Comparison of ENCODE assay signal across 26 cellular contexts in the genomic region with DNA sequence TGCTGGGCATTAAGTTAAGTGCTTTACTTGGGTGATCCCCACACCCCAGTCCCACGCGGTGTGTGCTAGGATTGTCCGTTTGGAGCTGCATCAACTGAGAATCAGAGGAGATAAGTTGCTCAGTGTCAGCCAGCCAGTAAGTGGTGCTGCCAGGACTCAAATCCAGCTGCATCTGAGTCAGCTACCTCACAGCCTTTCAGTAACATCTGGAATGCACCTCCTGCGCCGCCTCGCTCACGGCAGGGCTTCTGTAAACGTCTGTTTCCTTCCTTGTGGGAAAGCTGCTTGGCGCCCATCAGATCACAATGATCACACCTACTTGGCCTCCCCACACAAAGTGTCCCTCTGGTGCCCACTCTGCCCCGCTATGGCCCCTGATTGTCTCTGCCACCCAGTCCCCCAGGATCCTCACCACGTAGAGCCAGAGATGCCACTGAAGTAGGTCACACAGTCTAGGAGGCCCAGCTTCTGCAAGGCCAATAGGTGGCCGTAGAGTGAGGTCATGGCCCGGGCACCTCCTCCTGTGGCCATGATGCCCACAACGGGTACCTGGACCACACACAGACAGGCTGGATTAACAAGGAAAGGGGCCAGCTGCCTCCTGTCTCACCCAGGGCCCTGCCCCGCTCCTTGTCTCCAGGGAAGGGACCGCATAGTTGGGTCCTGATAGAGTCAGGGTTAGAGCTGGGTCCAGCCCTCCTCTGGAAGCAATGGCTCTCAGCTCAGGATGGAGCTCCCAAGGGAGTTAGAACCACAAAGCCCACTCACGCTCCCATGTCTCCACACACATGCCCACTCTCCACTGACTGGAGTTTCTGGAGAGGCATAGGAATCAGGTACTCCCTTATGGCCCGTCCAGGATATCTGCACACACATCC. TPM values are rescaled to one million over a fixed set of nuclear protein-coding genes. Genes with fewer than 3 reads are reported as not detected.
A peak's percentile ranks its signal among the peaks of the same experiment; 100 is the strongest.
DNase-seq lines count a peak whose midpoint lies in the region; ATAC-seq, FAIRE-seq and TF ChIP-seq lines count a peak whose summit lies in the region.
"Had no signal": no experiment of that assay in that cellular context is flagged by ENCODE, and none has a peak within 500 bp of the region (broad histone marks: within the 10 kb centered on the region; RNA-seq: fewer than 3 reads in every experiment).

No MANE protein-coding gene starts in this region.

- H2BK20ac ChIP-seq in H1 (ENCODE audit: low read length) = peak overlapping the region; percentile 83

- H3K36me3 ChIP-seq in HUES64 (ENCODE audit: insufficient read depth, low read length) (no peaks in the 10 kb centered on the region), H1 (ENCODE audit: control insufficient read depth in 2 of 4, insufficient read depth in 4 of 4, low read length in 3 of 4) (no peaks in the 10 kb centered on the region), colonic mucosa (no peaks in the 10 kb centered on the region), gastroesophageal sphincter (no peaks in the 10 kb centered on the region)
- H3K36me3 ChIP-seq: SJCRH30 had no signal

- H3K23me2 ChIP-seq in H1 (ENCODE audit: low read depth, low read length) = no peaks in the 10 kb centered on the region; the same call in 1 of the 2 replicates

- H3K27me3 Mint-ChIP-seq in natural killer cell (ENCODE audit: low read depth in 2 of 2) (peaks cover 7 to 9% of the 10 kb centered on the region in 2 donors), CD14-positive monocyte (ENCODE audit: low read depth in 3 of 3) (peaks cover 0 to 8% (median 5%) of the 10 kb centered on the region in 3 donors)
- peaks cover 17% of the 10 kb centered on the region for H3K27me3 Mint-ChIP-seq in stimulated activated naive CD8-positive, alpha-beta T cell treated with anti-CD3 and anti-CD28 coated beads, Interleukin-15, amount 100 ng/mL, for 72 hours
- H3K27me3 Mint-ChIP-seq: stimulated activated naive CD8-positive, alpha-beta T cell treated with anti-CD3 and anti-CD28 coated beads, Interleukin-15, Interleukin-2, amounts not matched to agents 100 ng/mL and 50 ng/mL, for 24 hours had no signal

- H2BK15ac ChIP-seq in H1 (ENCODE audit: low read length) = peak overlapping the region; percentile 65; the same call in 1 of the 2 replicates

- H3K27me3 ChIP-seq in HUES64 (ENCODE audit: insufficient read depth, low read length) = no peaks in the 10 kb centered on the region
- no peaks in the 10 kb centered on the region for H3K27me3 ChIP-seq in H1 (replicated peaks in 1 of 4; ENCODE audit: control insufficient read depth in 3 of 4, extremely low read depth in 1 of 4, insufficient read depth in 3 of 4, low read length in 3 of 4)
- no peaks in the 10 kb centered on the region for H3K27me3 ChIP-seq in colonic mucosa
- H3K27me3 ChIP-seq in gastroesophageal sphincter = peaks cover 43% of the 10 kb centered on the region
- H3K27me3 ChIP-seq: SJCRH30 had no signal

- H4K5ac ChIP-seq in H1 (ENCODE audit: insufficient read length, low read depth, low read length) = no peak overlapping the region

- H3K4me3 Mint-ChIP-seq in natural killer cell (no peak overlapping the region), CD14-positive monocyte (no peak overlapping the region)
- no peak overlapping the region for H3K4me3 Mint-ChIP-seq in stimulated activated naive CD8-positive, alpha-beta T cell treated with anti-CD3 and anti-CD28 coated beads, Interleukin-15, amount 100 ng/mL, for 72 hours
- H3K4me3 Mint-ChIP-seq: activated CD4-positive, alpha-beta memory T cell treated with anti-CD3 and anti-CD28 coated beads, Interleukin-2, amount 10 ng/mL, durations not matched to agents 7 days and 5 days; activated naive CD8-positive, alpha-beta T cell; activated T-helper 1 cell treated with anti-CD3 and anti-CD28 coated beads, Interleukin-12 subunit alpha, Interleukin-12 subunit beta, Interleukin-2, Interleukin-4 antibody, amounts not matched to agents 30 ng/mL and 10 ng/mL and 1 ng/mL, durations not matched to agents 14 hours and 24 hours and 36 hours; central memory CD8-positive, alpha-beta T cell; effector memory CD8-positive, alpha-beta T cell; stimulated activated naive CD8-positive, alpha-beta T cell treated with anti-CD3 and anti-CD28 coated beads, Interleukin-15, Interleukin-2, amounts not matched to agents 100 ng/mL and 50 ng/mL, for 24 hours; T-helper 17 cell had no signal

- no peaks in the 10 kb centered on the region for H3K79me2 ChIP-seq in H1 (ENCODE audit: control insufficient read depth in 1 of 2, insufficient read depth in 2 of 2, low read length in 2 of 2)

- H3K9me3 ChIP-seq in HUES64 (ENCODE audit: insufficient read depth, low read depth, low read length) (no peaks in the 10 kb centered on the region), H1 (ENCODE audit: insufficient read depth in 2 of 2, low read depth in 1 of 2, low read length in 1 of 2) (no peaks in the 10 kb centered on the region), colonic mucosa (no peaks in the 10 kb centered on the region), gastroesophageal sphincter (no peaks in the 10 kb centered on the region)
- H3K9me3 ChIP-seq: Caco-2, SJCRH30 had no signal

- no peaks in the 10 kb centered on the region for H4K20me1 ChIP-seq in H1 (replicated peaks in 1 of 2; ENCODE audit: control insufficient read depth in 1 of 2, insufficient read depth in 2 of 2, low read length in 2 of 2)

- no peak overlapping the region; the same call in 1 of the 2 replicates for H3K27ac ChIP-seq in HUES64 (ENCODE audit: low read depth, low read length)
- H3K27ac ChIP-seq in H1 (ENCODE audit: low read depth, low read length) = no peak overlapping the region
- H3K27ac ChIP-seq in colonic mucosa = no peak overlapping the region
- no peak overlapping the region for H3K27ac ChIP-seq in gastroesophageal sphincter
- H3K27ac ChIP-seq: SJCRH30 had no signal

- H3K9me3 Mint-ChIP-seq in natural killer cell (no peaks in the 10 kb centered on the region), CD14-positive monocyte (peaks cover 0 to 3% (median 0%) of the 10 kb centered on the region in 7 donors)
- H3K9me3 Mint-ChIP-seq in stimulated activated naive CD8-positive, alpha-beta T cell treated with anti-CD3 and anti-CD28 coated beads, Interleukin-15, amount 100 ng/mL, for 72 hours = no peaks in the 10 kb centered on the region
- H3K9me3 Mint-ChIP-seq: activated CD4-positive, alpha-beta memory T cell treated with anti-CD3 and anti-CD28 coated beads, Interleukin-2, amount 10 ng/mL, durations not matched to agents 7 days and 5 days; activated T-helper 1 cell treated with anti-CD3 and anti-CD28 coated beads, Interleukin-12 subunit alpha, Interleukin-12 subunit beta, Interleukin-2, Interleukin-4 antibody, amounts not matched to agents 30 ng/mL and 10 ng/mL and 1 ng/mL, durations not matched to agents 14 hours and 24 hours and 36 hours; central memory CD8-positive, alpha-beta T cell; effector memory CD8-positive, alpha-beta T cell; stimulated activated naive CD8-positive, alpha-beta T cell treated with anti-CD3 and anti-CD28 coated beads, Interleukin-15, Interleukin-2, amounts not matched to agents 100 ng/mL and 50 ng/mL, for 24 hours had no signal

- peak overlapping the region; percentile 58 to 62 for H3K4me2 ChIP-seq in H1 (ENCODE audit: insufficient read depth in 1 of 2, low read depth in 2 of 2, low read length in 2 of 2)

- H2BK5ac ChIP-seq in H1 (ENCODE audit: low read depth, low read length) = peak overlapping the region; percentile 44; the same call in 1 of the 2 replicates

- peak; percentile 48 for FAIRE-seq in H1 (lab: Jason Lieb, UNC)

- ATAC-seq in natural killer cell = no peak
- ATAC-seq in gastroesophageal sphincter = no peak
- ATAC-seq in stimulated activated naive CD8-positive, alpha-beta T cell treated with anti-CD3 and anti-CD28 coated beads, Interleukin-15, amount 100 ng/mL, for 72 hours = no peak
- ATAC-seq: effector memory CD8-positive, alpha-beta T cell; HCT116; left ventricle myocardium superior; T-helper 17 cell had no signal

- H2AK5ac ChIP-seq in H1 (ENCODE audit: low read depth, low read length) = peak overlapping the region; percentile 59; the same call in 1 of the 2 replicates

- DNase-seq in Daoy (ENCODE audit: low read depth) = peak; percentile 46
- peak in 1 of 2 experiments; percentile 62 for DNase-seq in H1 (ENCODE audit: low read depth in 1 of 2, low spot score in 2 of 2)
- peak; percentile 9 for DNase-seq in natural killer cell
- no peak for DNase-seq in colonic mucosa
- DNase-seq in CD14-positive monocyte (ENCODE audit: low spot score) = no peak
- no peak for DNase-seq in stimulated activated naive CD8-positive, alpha-beta T cell treated with anti-CD3 and anti-CD28 coated beads, Interleukin-15, amount 100 ng/mL, for 72 hours
- DNase-seq: activated CD4-positive, alpha-beta memory T cell treated with anti-CD3 and anti-CD28 coated beads, Interleukin-2, amount 10 ng/mL, durations not matched to agents 7 days and 5 days; effector memory CD8-positive, alpha-beta T cell; EL; Karpas-422; left ventricle myocardium superior; NCI-H1092; NCI-H2107; NCI-H526; SJCRH30; T-helper 17 cell had no signal

- H3K4me3 ChIP-seq in HUES64 (ENCODE audit: low read length) (peak overlapping the region; percentile 5; the same call in 1 of the 2 replicates), H1 (ENCODE audit: extremely low read depth in 1 of 4, insufficient read depth in 2 of 4, low read depth in 3 of 4, low read length in 4 of 4) (peak overlapping the region in 3 of 4 experiments; percentile 2 to 26 (median 14); a peak in 3 of 8 replicates), colonic mucosa (no peak overlapping the region), gastroesophageal sphincter (no peak overlapping the region)
- H3K4me3 ChIP-seq: SJCRH30 had no signal

- H2BK120ac ChIP-seq in H1 (replicated peaks; ENCODE audit: low read depth, low read length) = peak overlapping the region; percentile 75

- no peaks in the 10 kb centered on the region for H3K79me1 ChIP-seq in H1 (ENCODE audit: low read depth, low read length)

- peak overlapping the region; percentile 41 for H3K4ac ChIP-seq in H1 (replicated peaks; ENCODE audit: insufficient read length, low read depth, low read length)

- H3K27ac Mint-ChIP-seq in natural killer cell = no peak overlapping the region
- no peak overlapping the region for H3K27ac Mint-ChIP-seq in CD14-positive monocyte
- no peak overlapping the region for H3K27ac Mint-ChIP-seq in stimulated activated naive CD8-positive, alpha-beta T cell treated with anti-CD3 and anti-CD28 coated beads, Interleukin-15, amount 100 ng/mL, for 72 hours
- H3K27ac Mint-ChIP-seq: activated CD4-positive, alpha-beta memory T cell treated with anti-CD3 and anti-CD28 coated beads, Interleukin-2, amount 10 ng/mL, durations not matched to agents 7 days and 5 days; activated naive CD8-positive, alpha-beta T cell; activated T-helper 1 cell treated with anti-CD3 and anti-CD28 coated beads, Interleukin-12 subunit alpha, Interleukin-12 subunit beta, Interleukin-2, Interleukin-4 antibody, amounts not matched to agents 30 ng/mL and 10 ng/mL and 1 ng/mL, durations not matched to agents 14 hours and 24 hours and 36 hours; effector memory CD8-positive, alpha-beta T cell; stimulated activated naive CD8-positive, alpha-beta T cell treated with anti-CD3 and anti-CD28 coated beads, Interleukin-15, Interleukin-2, amounts not matched to agents 100 ng/mL and 50 ng/mL, for 24 hours; T-helper 17 cell had no signal

- H3K23ac ChIP-seq in H1 (ENCODE audit: insufficient read length) = no peak overlapping the region

- intact Hi-C loops in natural killer cell (cut with micrococcal nuclease) (no loop called here), colonic mucosa (cut with DNase I) (no loop called here), CD14-positive monocyte (cut with micrococcal nuclease) (loop anchor here in 1 of 2 donors (10.0 kb wide), 1 partner anchor 96 kb away; no protein-coding TSS in a partner anchor)

- no peak for TF ChIP-seq RAD21 in H1 (IDR thresholded peaks at IDR 0.05 in 1 of 2, conservative IDR thresholded peaks at IDR 0.05 in 1 of 2; ENCODE audit: low read depth in 2 of 2, low read length in 2 of 2)

- no peak overlapping the region for H3K14ac ChIP-seq in H1 (ENCODE audit: insufficient read length)

- TF ChIP-seq CTCF in H1 (IDR thresholded peaks at IDR 0.05; ENCODE audit: control extremely low read depth in 1 of 3, insufficient read depth in 1 of 3, low read depth in 1 of 3, low read length in 3 of 3) (no peak), natural killer cell (IDR thresholded peaks at IDR 0.05) (no peak), colonic mucosa (IDR thresholded peaks at IDR 0.05) (no peak), gastroesophageal sphincter (IDR thresholded peaks at IDR 0.05) (no peak), CD14-positive monocyte (IDR thresholded peaks at IDR 0.05) (no peak)

- H3K9ac ChIP-seq in HUES64 (ENCODE audit: low read depth, low read length) = no peak overlapping the region
- no peak overlapping the region for H3K9ac ChIP-seq in H1 (replicated peaks in 1 of 4; ENCODE audit: extremely low read depth in 1 of 4, low read depth in 3 of 4, low read length in 3 of 4)
- no peak overlapping the region for H3K9ac ChIP-seq in colonic mucosa (ENCODE audit: low read depth in 2 of 2, low read length in 2 of 2)

- no peaks in the 10 kb centered on the region for H3K36me3 Mint-ChIP-seq in natural killer cell
- no peaks in the 10 kb centered on the region for H3K36me3 Mint-ChIP-seq in CD14-positive monocyte
- H3K36me3 Mint-ChIP-seq: activated naive CD8-positive, alpha-beta T cell had no signal

- H2BK12ac ChIP-seq in H1 (ENCODE audit: low read depth, low read length) = peak overlapping the region; percentile 91; the same call in 1 of the 2 replicates

- peak overlapping the region; percentile 71; the same call in 1 of the 2 replicates for H4K8ac ChIP-seq in H1 (ENCODE audit: extremely low read depth, insufficient read depth, low read length)

- TF ChIP-seq EP300 in H1 (IDR thresholded peaks at IDR 0.05; ENCODE audit: borderline replicate concordance in 1 of 2, low read depth in 2 of 2, low read length in 2 of 2) = no peak
- no peak for TF ChIP-seq EP300 in gastroesophageal sphincter (IDR thresholded peaks at IDR 0.05)

- H3K18ac ChIP-seq in H1 (ENCODE audit: extremely low read depth, low read length) = peak overlapping the region; percentile 88

- POLR2A ChIA-PET in H1 (lab: Charles Lee; ENCODE audit: partially characterized antibody) = interaction anchor here (1.0 kb wide), 2 partner anchors 11 to 14 kb away, joined by 3 read pairs; no protein-coding TSS in a partner anchor

- 53% methylated on average over 18 of the region's 18 CpGs for WGBS in HUES64
- 57% methylated on average over 18 of the region's 18 CpGs; no CpG with 5 or more reads in 1 of the 2 experiments for WGBS in H1 (ENCODE audit: extremely low coverage in 1 of 2, insufficient coverage in 1 of 2, insufficient read length in 1 of 2, insufficient replicate concordance in 2 of 2, low coverage in 1 of 2, low lambda C conversion rate in 2 of 2, missing lambda C conversion rate in 1 of 2), 2 experiments
- 35 to 42% methylated on average over 3 to 9 of the region's 18 CpGs for WGBS in gastroesophageal sphincter (ENCODE audit: low coverage in 1 of 2), 2 donors

- CTCF ChIA-PET in H1 (lab: Charles Lee; ENCODE audit: partially characterized antibody) = interaction anchor here (0.6 to 14.0 kb wide), 13 partner anchors 12 to 424 kb away, joined by 3 to 425 read pairs (median 28); a partner anchor contains a TSS

- H3K4me1 ChIP-seq in HUES64 (ENCODE audit: insufficient read depth, low read length) (peaks cover 28% of the 10 kb centered on the region), H1 (replicated peaks in 1 of 4; ENCODE audit: control insufficient read depth in 3 of 4, insufficient read depth in 4 of 4, low read length in 3 of 4) (peaks cover 6 to 21% (median 12%) of the 10 kb centered on the region in 4 experiments), colonic mucosa (peaks cover 4% of the 10 kb centered on the region), gastroesophageal sphincter (peaks cover 0 to 15% (median 0%) of the 10 kb centered on the region in 3 donors)

- peak overlapping the region; percentile 65 for H4K91ac ChIP-seq in H1 (replicated peaks; ENCODE audit: insufficient read length, low read length)

- no peak overlapping the region for H3K56ac ChIP-seq in H1 (replicated peaks; ENCODE audit: insufficient read length, low read depth, low read length)

- H3K4me1 Mint-ChIP-seq in natural killer cell = peaks cover 7 to 9% of the 10 kb centered on the region in 2 donors
- H3K4me1 Mint-ChIP-seq in CD14-positive monocyte = peaks cover 13% of the 10 kb centered on the region
- peaks cover 13% of the 10 kb centered on the region for H3K4me1 Mint-ChIP-seq in stimulated activated naive CD8-positive, alpha-beta T cell treated with anti-CD3 and anti-CD28 coated beads, Interleukin-15, amount 100 ng/mL, for 72 hours
- H3K4me1 Mint-ChIP-seq: central memory CD8-positive, alpha-beta T cell had no signal

- H2AFZ ChIP-seq in H1 (ENCODE audit: low read length) = no peak overlapping the region

- TF ChIP-seq POLR2A in H1 (IDR thresholded peaks at IDR 0.05; ENCODE audit: control extremely low read depth in 1 of 2, low read depth in 2 of 2, low read length in 2 of 2) (no peak), gastroesophageal sphincter (IDR thresholded peaks at IDR 0.05) (no peak)

RNA-seq across cellular contexts. Expression of a gene that starts 13.5 kb away (rescaled TPM):
- total RNA-seq in Daoy (2014; rRNA removed; shearing (Covaris generic)) = not detected in 2 replicates
- 0.15 TPM for polyA plus RNA-seq in HUES64 (2013, experiment 1 of 2)
- not detected for polyA plus RNA-seq in HUES64 (2013, experiment 2 of 2)
- 0.07 and 0.33 TPM in 2 replicates for total RNA-seq in H1 (2021; fragmentation: NEBNext Ultra II Directional; extraction: Animal tissue kit (Norgen Biotek cat#: 25700))
- 0.18 and 0.20 TPM in 2 replicates for polyA plus RNA-seq in H1 (2011; rRNA removed)
- polyA plus RNA-seq in H1 (2011; cell fraction: cytosol; rRNA removed) = 0.14 TPM
- polyA plus RNA-seq in H1 (2011; cell fraction: nucleus; rRNA removed) = 0.67 TPM
- 0.06 to 0.13 TPM (median 0.09 TPM) in 3 of 4 replicates, not detected in the other for polyA plus RNA-seq in H1 (2012, experiment 1 of 2)
- polyA plus RNA-seq in H1 (2012, experiment 2 of 2) = 0.09 TPM
- 0.10 TPM for polyA plus RNA-seq in H1 (2013, experiment 1 of 2)
- polyA plus RNA-seq in H1 (2013, experiment 2 of 2) = 0.06 TPM
- 0.22 TPM in 1 of 2 replicates, not detected in the other for polyA minus RNA-seq in H1 (2011; rRNA and poly(A)+ RNA removed)
- not detected for polyA minus RNA-seq in H1 (2011; cell fraction: cytosol; rRNA and poly(A)+ RNA removed)
- polyA minus RNA-seq in H1 (2011; cell fraction: nucleus; rRNA and poly(A)+ RNA removed) = 0.30 TPM
- total RNA-seq in natural killer cell = not detected
- total RNA-seq in colonic mucosa = under 1 TPM; 0.24 to 0.27 TPM
- total RNA-seq in gastroesophageal sphincter = not detected
- not detected for polyA plus RNA-seq in CD14-positive monocyte
- total RNA-seq: activated CD4-positive, alpha-beta memory T cell treated with anti-CD3 and anti-CD28 coated beads, Interleukin-2, amount 10 ng/mL, durations not matched to agents 7 days and 5 days; activated T-helper 1 cell treated with anti-CD3 and anti-CD28 coated beads, Interleukin-12 subunit alpha, Interleukin-12 subunit beta, Interleukin-2, Interleukin-4 antibody, amounts not matched to agents 30 ng/mL and 10 ng/mL and 1 ng/mL, durations not matched to agents 14 hours and 24 hours and 36 hours; Caco-2; left ventricle myocardium superior; osteocyte; SJCRH30; T-helper 17 cell; urinary bladder had no signal

RNA-seq across cellular contexts. Expression of a gene that starts 60.0 kb away (rescaled TPM):
- total RNA-seq in Daoy (2014; rRNA removed; shearing (Covaris generic)) = not detected in 2 replicates
- not detected for polyA plus RNA-seq in HUES64 (2013, experiment 1 of 2)
- polyA plus RNA-seq in HUES64 (2013, experiment 2 of 2) = not detected
- not detected in 2 replicates for total RNA-seq in H1 (2021; fragmentation: NEBNext Ultra II Directional; extraction: Animal tissue kit (Norgen Biotek cat#: 25700))
- 0.03 TPM in 2 replicates for polyA plus RNA-seq in H1 (2011; rRNA removed)
- polyA plus RNA-seq in H1 (2011; cell fraction: cytosol; rRNA removed) = not detected
- 0.04 TPM for polyA plus RNA-seq in H1 (2011; cell fraction: nucleus; rRNA removed)
- not detected in 4 replicates for polyA plus RNA-seq in H1 (2012, experiment 1 of 2)
- polyA plus RNA-seq in H1 (2012, experiment 2 of 2) = not detected
- not detected for polyA plus RNA-seq in H1 (2013, experiment 1 of 2)
- polyA plus RNA-seq in H1 (2013, experiment 2 of 2) = 0.04 TPM
- not detected in 2 replicates for polyA minus RNA-seq in H1 (2011; rRNA and poly(A)+ RNA removed)
- not detected for polyA minus RNA-seq in H1 (2011; cell fraction: cytosol; rRNA and poly(A)+ RNA removed)
- not detected for polyA minus RNA-seq in H1 (2011; cell fraction: nucleus; rRNA and poly(A)+ RNA removed)
- total RNA-seq in natural killer cell = not detected
- under 1 TPM in 1 of 2 donors, not detected in 1; 0.67 TPM for total RNA-seq in colonic mucosa
- under 1 TPM in 2 of 4 donors, not detected in 2; 0.08 to 0.67 TPM for total RNA-seq in gastroesophageal sphincter
- not detected for polyA plus RNA-seq in CD14-positive monocyte
- total RNA-seq: activated CD4-positive, alpha-beta memory T cell treated with anti-CD3 and anti-CD28 coated beads, Interleukin-2, amount 10 ng/mL, durations not matched to agents 7 days and 5 days; activated T-helper 1 cell treated with anti-CD3 and anti-CD28 coated beads, Interleukin-12 subunit alpha, Interleukin-12 subunit beta, Interleukin-2, Interleukin-4 antibody, amounts not matched to agents 30 ng/mL and 10 ng/mL and 1 ng/mL, durations not matched to agents 14 hours and 24 hours and 36 hours; left ventricle myocardium superior; osteocyte; SJCRH30; T-helper 17 cell; urinary bladder had no signal

Comparison
In these comparisons a context has a peak if more than half of its experiments do, and no peak if none do; other contexts are left out.
1. DNase-seq: peak in Daoy (single experiment) and natural killer cell (single experiment); none in colonic mucosa (single experiment), CD14-positive monocyte (single experiment) and stimulated activated naive CD8-positive, alpha-beta T cell treated with anti-CD3 and anti-CD28 coated beads, Interleukin-15, amount 100 ng/mL, for 72 hours (0 of 2).
2. H3K4me3 ChIP-seq: peak in HUES64 (single experiment) and H1 (3 of 4); none in colonic mucosa (single experiment) and gastroesophageal sphincter (0 of 2).